ENCODE assay signal across 22 cellular contexts in the genomic region with DNA sequence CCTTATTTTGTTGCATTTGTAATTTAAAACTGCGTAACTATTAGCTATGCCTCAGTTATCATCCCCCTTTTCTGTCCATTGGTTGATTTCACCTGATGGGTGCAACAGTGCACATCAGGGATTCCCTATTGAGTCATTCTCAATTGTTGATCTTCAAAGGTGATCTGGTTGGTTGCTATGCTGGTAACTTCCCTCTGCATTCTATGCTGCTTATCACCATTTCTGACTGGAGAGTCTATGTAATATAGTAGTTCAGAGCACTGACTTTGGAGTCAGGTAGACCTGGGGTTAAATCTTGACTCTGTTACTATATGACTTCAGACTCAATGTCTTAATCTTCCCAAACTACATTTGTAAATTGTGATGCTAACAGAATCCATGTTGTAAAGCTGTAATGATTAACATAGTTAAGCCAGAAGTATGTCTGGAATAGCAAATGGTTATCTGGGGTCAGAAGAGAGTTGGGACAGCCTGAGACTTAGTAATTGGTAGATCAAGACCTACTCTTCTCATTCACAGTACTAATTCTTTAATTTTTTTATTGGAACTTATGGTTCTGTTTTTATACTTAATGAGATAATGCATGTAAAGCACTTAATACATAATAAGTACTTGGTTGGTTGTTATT. TPM values are rescaled to one million over a fixed set of nuclear protein-coding genes. Genes with fewer than 3 reads are reported as not detected.
DNase-seq lines count a peak whose midpoint lies in the region; ATAC-seq and TF ChIP-seq lines count a peak whose summit lies in the region.
"Had no signal": no experiment of that assay in that cellular context is flagged by ENCODE, and none has a peak within 500 bp of the region (broad histone marks: within the 10 kb centered on the region; RNA-seq: fewer than 3 reads in every experiment).

No MANE protein-coding gene starts in this region.

- no peaks in the 10 kb centered on the region for H3K79me2 ChIP-seq in mammary epithelial cell (ENCODE audit: insufficient read depth, low read length)

- BruUV-seq in mammary epithelial cell (replicated peaks; lab: Mats Ljungman, UMichigan): no TSS peak

- H4K20me1 ChIP-seq in mammary epithelial cell (ENCODE audit: insufficient read depth, low read length): no peaks in the 10 kb centered on the region

- H3K4me2 ChIP-seq in mammary epithelial cell (ENCODE audit: insufficient read depth, low read depth, low read length): no peak overlapping the region
- H3K4me2 ChIP-seq: GM23338 had no signal

- H2AFZ ChIP-seq in mammary epithelial cell (ENCODE audit: low read depth, low read length): no peak overlapping the region
- H2AFZ ChIP-seq: GM23338 had no signal

- H3K27ac ChIP-seq in mammary epithelial cell (ENCODE audit: insufficient read depth, low read depth, low read length): no peak overlapping the region
- H3K27ac ChIP-seq: C4-2B, cardiac muscle cell, ovary, right lobe of liver had no signal

- in situ Hi-C loops in mammary epithelial cell (cut with MboI; ENCODE audit: low sequenced_read_pairs in 2 of 2): loop anchor here (25.0 kb wide), 4 partner anchors 151 to 601 kb away; a partner anchor contains a TSS

- TF ChIP-seq CTCF in mammary epithelial cell (conservative IDR thresholded peaks at IDR 0.05 in 1 of 2, IDR thresholded peaks at IDR 0.05 in 1 of 2; ENCODE audit: extremely low read depth in 1 of 2, insufficient read depth in 1 of 2, low read depth in 1 of 2, low read length in 2 of 2) (no peak), omental fat pad (IDR thresholded peaks at IDR 0.05) (no peak)

- no peaks in the 10 kb centered on the region for H3K36me3 ChIP-seq in mammary epithelial cell (ENCODE audit: insufficient read depth, low read length)
- H3K36me3 ChIP-seq: cardiac muscle cell, ovary, right lobe of liver had no signal

- H3K27me3 ChIP-seq in mammary epithelial cell (ENCODE audit: insufficient read depth, low read length): no peaks in the 10 kb centered on the region
- H3K27me3 ChIP-seq: cardiac muscle cell, ovary, right lobe of liver had no signal

- H3K4me1 ChIP-seq in mammary epithelial cell (ENCODE audit: insufficient read depth, low read length): peaks cover 9% of the 10 kb centered on the region
- H3K4me1 ChIP-seq: right lobe of liver had no signal

- DNase-seq in AG08396 (ENCODE audit: low spot score) (peak; percentile 4), HPDE6-E6E7 (ENCODE audit: extremely low spot score) (peak; percentile 3), mammary epithelial cell (peak; percentile 37), left kidney (ENCODE audit: low read depth, low spot score) (peak; percentile 12), omental fat pad (ENCODE audit: low spot score) (no peak), NCI-H187 treated with DMSO at 0.1 percent for 48 hours (lab: John Stamatoyannopoulos, UW) (no peak)
- DNase-seq: activated CD4-positive, alpha-beta T cell treated with anti-CD3 and anti-CD28 coated beads, Interleukin-2, amount 10 ng/mL, durations not matched to agents 7 days and 5 days; activated naive CD8-positive, alpha-beta T cell treated with anti-CD3 and anti-CD28 coated beads, Interleukin-2, amount 50 U/mL, for 24 hours; islet precursor cell; Karpas-422; natural killer cell; NCI-H1092; NCI-H2081 treated with DMSO at 0.1 percent for 48 hours; NCI-H510A; ovary; right lobe of liver had no signal

- intact Hi-C loops in mammary epithelial cell (cut with micrococcal nuclease): loop anchor here (5.0 to 10.0 kb wide), 2 partner anchors 188 to 471 kb away; a partner anchor contains a TSS

- dilution Hi-C loops in mammary epithelial cell (cut with HindIII; ENCODE audit: low sequenced_read_pairs): no loop called here

- no peak overlapping the region for H3K4me3 ChIP-seq in mammary epithelial cell (replicated peaks in 1 of 3; ENCODE audit: insufficient read depth in 1 of 3, low read depth in 2 of 3, low read length in 3 of 3)
- H3K4me3 ChIP-seq: cardiac muscle cell, GM23338, ovary, right lobe of liver had no signal

- CTCF ChIA-PET in mammary epithelial cell (lab: Charles Lee; ENCODE audit: low non-redundant PET): no interaction called here

- ATAC-seq in GM21825 (IDR thresholded peaks at IDR 0.05; ENCODE audit: unreplicated experiment) (no peak), omental fat pad (ENCODE audit: low FRiP score) (no peak)
- no peak for ATAC-seq in activated CD4-positive, CD25-positive, alpha-beta regulatory T cell treated with anti-CD3 and anti-CD28 coated beads, Interleukin-2, amount 50 U/mL, for 24 hours
- ATAC-seq: activated naive CD8-positive, alpha-beta T cell treated with anti-CD3 and anti-CD28 coated beads, Interleukin-2, amount 50 U/mL, for 24 hours; GM23338; natural killer cell; Right ventricle myocardium inferior had no signal

- no peak overlapping the region for H3K9ac ChIP-seq in mammary epithelial cell (ENCODE audit: insufficient read depth, low read length)

- WGBS in mammary epithelial cell (ENCODE audit: low coverage, missing lambda C conversion rate): 100% methylated on average over 1 of the region's 1 CpG

- no peaks in the 10 kb centered on the region for H3K9me3 ChIP-seq in mammary epithelial cell (replicated peaks; ENCODE audit: insufficient read depth, low read length)
- H3K9me3 ChIP-seq: ovary, right lobe of liver had no signal

RNA-seq across cellular contexts. Expression of a gene that starts 38.1 kb away (rescaled TPM):
- total RNA-seq in mammary epithelial cell: 1 to 10 TPM; 3.5 to 4.6 TPM
- polyA plus RNA-seq in mammary epithelial cell: 1.4 TPM
- polyA minus RNA-seq in mammary epithelial cell: 2.4 TPM
- 10 to 100 TPM in 2 of 4 donors, 1 to 10 TPM in 2; 9.8 to 25.9 (median 10.9) TPM for total RNA-seq in omental fat pad

Comparison
In these comparisons a context has a peak if more than half of its experiments do, and no peak if none do; other contexts are left out.
1. DNase-seq: peak in AG08396 (single experiment), HPDE6-E6E7 (single experiment), mammary epithelial cell (single experiment) and left kidney (single experiment); none in omental fat pad (single experiment) and NCI-H187 treated with DMSO at 0.1 percent for 48 hours (single experiment).